6 cellular contexts compared by ENCODE assay signal in the genomic region with DNA sequence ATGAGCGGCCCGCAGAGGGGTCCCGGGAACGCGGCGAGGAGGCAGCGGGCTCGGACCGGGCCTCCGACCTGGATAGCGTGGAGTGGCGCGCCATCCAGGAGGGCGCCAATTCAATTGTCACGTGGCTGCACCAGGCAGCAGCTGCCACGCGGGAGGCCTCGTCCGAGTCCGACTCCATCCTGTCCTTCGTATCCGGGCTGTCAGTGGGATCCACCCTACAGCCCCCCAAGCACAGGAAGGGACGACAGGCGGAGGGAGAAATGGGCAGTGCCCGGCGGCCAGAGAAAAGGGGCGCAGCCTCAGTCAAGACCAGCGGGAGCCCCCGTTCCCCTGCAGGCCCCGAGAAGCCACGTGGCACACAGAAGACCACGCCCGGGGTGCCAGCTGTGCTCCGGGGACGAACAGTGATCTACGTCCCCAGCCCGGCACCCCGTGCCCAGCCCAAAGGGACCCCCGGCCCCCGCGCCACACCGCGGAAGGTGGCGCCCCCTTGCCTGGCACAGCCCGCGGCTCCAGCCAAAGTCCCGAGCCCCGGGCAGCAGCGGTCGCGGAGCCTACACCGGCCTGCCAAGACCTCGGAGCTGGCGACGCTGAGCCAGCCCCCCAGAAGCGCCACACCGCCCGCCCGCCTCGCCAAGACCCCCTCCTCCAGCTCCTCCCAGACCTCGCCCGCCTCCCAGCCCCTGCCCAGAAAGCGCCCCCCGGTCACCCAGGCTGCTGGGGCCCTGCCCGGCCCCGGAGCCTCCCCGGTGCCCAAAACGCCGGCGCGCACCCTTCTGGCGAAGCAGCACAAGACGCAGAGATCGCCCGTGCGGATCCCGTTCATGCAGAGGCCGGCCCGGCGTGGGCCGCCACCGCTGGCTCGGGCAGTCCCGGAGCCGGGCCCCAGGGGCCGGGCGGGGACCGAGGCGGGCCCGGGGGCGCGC. TPM values are rescaled to one million over a fixed set of nuclear protein-coding genes. Genes with fewer than 3 reads are reported as not detected.
DNase-seq lines count a peak whose midpoint lies in the region; ATAC-seq and TF ChIP-seq lines count a peak whose summit lies in the region.

No MANE protein-coding gene starts in this region.

- H3K4me3 ChIP-seq in breast epithelium = peak overlapping the region in 2 of 3 donors; percentile 49 to 69

- no peak overlapping the region for H3K27ac ChIP-seq in breast epithelium

- H3K36me3 Mint-ChIP-seq in IgD-negative memory B cell = peaks cover 3% of the 10 kb centered on the region

- TF ChIP-seq CTCF in breast epithelium (IDR thresholded peaks at IDR 0.05) = no peak

- H3K27ac Mint-ChIP-seq in IgD-negative memory B cell = no peak overlapping the region

- DNase-seq in breast epithelium (ENCODE audit: low spot score in 2 of 2) (no peak), GDM1 (lab: John Stamatoyannopoulos, UW) (no peak), cerebellum (ENCODE audit: low spot score) (no peak)
- peak; percentile 71 for DNase-seq in stimulated activated CD4-positive, alpha-beta T cell treated with anti-CD3 and anti-CD28 coated beads, Interleukin-15, amount 100 ng/mL, for 24 hours

- peak overlapping the region in 3 of 4 donors; percentile 12 to 81 (median 21) for H3K4me3 Mint-ChIP-seq in IgD-negative memory B cell

- no peak for ATAC-seq in GM19467 (IDR thresholded peaks at IDR 0.05; ENCODE audit: unreplicated experiment)

- H3K4me1 ChIP-seq in breast epithelium = peaks cover 34 to 38% of the 10 kb centered on the region in 2 donors

- no peaks in the 10 kb centered on the region for H3K9me3 ChIP-seq in breast epithelium

- H3K9me3 Mint-ChIP-seq in IgD-negative memory B cell = no peaks in the 10 kb centered on the region

- peaks cover 28 to 69% of the 10 kb centered on the region in 2 donors for H3K27me3 ChIP-seq in breast epithelium

- H3K36me3 ChIP-seq in breast epithelium = no peaks in the 10 kb centered on the region

- no peak for TF ChIP-seq POLR2A in breast epithelium (IDR thresholded peaks at IDR 0.05)

- peaks cover 10% of the 10 kb centered on the region for H3K27me3 Mint-ChIP-seq in IgD-negative memory B cell

- intact Hi-C loops in breast epithelium (cut with DNase I; ENCODE audit: low total_unique reads) = no loop called here

- peaks cover 0 to 8% (median 5%) of the 10 kb centered on the region in 3 donors for H3K4me1 Mint-ChIP-seq in IgD-negative memory B cell

RNA-seq across cellular contexts. Expression of a gene that starts 10.5 kb away (rescaled TPM):
- polyA plus RNA-seq in IgD-negative memory B cell = 51.1 TPM
- 10 to 100 TPM; 27.7 to 32.8 (median 28.7) TPM for total RNA-seq in breast epithelium
- total RNA-seq in cerebellum = 15.3 TPM

RNA-seq across cellular contexts. Expression of a gene that starts 18.6 kb away (rescaled TPM):
- 0.16 TPM for polyA plus RNA-seq in IgD-negative memory B cell
- total RNA-seq in breast epithelium (under 1 TPM; under 0.01 to 0.29 (median 0.16) TPM), cerebellum (137 TPM)

RNA-seq across cellular contexts. Expression of a gene that starts 21.6 kb away (rescaled TPM):
- not detected for polyA plus RNA-seq in IgD-negative memory B cell
- total RNA-seq in breast epithelium (1 to 10 TPM; 2.2 to 10.0 (median 5.9) TPM), cerebellum (3.6 TPM)

RNA-seq across cellular contexts. Expression of a gene that starts 22.4 kb away (rescaled TPM):
- 0.24 TPM for polyA plus RNA-seq in IgD-negative memory B cell
- 10 to 100 TPM in 2 of 3 donors, 1 to 10 TPM in 1; 4.3 to 17.4 (median 11.0) TPM for total RNA-seq in breast epithelium
- 2.6 TPM for total RNA-seq in cerebellum

RNA-seq across cellular contexts. Expression of a gene that starts 30.3 kb away (rescaled TPM):
- 3,226 TPM for polyA plus RNA-seq in IgD-negative memory B cell
- 1,000 to 10,000 TPM; 2,978 to 3,238 (median 2,982) TPM for total RNA-seq in breast epithelium
- total RNA-seq in cerebellum = 280 TPM

Comparison
In these comparisons a context has a peak if more than half of its experiments do, and no peak if none do; other contexts are left out.
1. RNA of a gene that starts 18.6 kb away (total RNA-seq): 137 TPM in cerebellum (single experiment); under 0.01 to 0.29 TPM in breast epithelium; every median in the first group is over 100 times any median in the second.